In the genomic region with DNA sequence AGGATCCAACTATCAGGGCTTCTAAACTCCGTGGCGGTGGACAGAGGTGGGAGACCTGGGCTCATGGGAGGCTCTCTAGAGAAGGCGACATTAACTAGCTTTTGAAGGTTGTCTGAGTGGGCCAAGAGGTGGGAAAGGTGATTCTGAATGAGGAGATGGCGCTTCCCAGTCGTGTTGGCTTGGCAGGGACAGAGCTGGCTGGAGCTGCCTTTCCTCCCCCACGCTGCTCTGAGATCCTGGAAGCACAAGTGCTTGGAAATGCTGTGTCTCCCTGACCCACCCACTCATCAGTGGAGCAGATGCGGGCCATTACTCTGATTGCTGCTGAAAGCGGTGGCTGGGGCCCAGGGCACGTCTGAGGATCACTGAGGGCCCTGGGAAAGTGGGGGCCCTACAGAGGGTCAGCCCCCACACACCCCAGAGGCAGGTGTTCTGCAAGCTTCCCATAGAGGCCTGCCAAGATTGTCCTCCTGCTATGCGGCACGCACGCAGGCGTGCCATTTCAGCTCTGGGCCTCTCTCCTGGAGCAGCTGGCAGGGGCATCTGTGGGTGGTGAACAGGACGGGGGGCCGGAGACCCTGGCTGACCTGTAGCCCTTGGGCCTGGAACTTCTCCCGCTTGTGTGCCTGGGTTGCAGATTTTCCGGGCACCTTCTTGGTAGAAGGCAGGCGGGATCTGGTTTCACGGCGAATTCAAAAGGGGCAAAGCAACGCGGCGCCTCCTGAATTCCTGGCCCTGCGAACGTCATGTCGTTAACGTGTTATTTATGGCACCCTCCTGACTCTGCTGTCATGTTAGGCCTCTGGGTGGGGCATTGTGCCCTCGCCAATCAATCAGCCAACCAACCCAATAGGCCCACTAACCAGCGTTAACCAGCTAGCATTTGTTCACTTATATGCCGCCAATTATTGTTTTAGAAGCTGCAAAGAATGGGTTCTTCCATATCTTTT, we compare ENCODE assay signal across 1 cellular context.
TF ChIP-seq lines count a peak whose summit lies in the region.

No MANE protein-coding gene starts in this region.

TF ChIP-seq in H1, 55 proteins besides CTCF, POLR2A, EP300 and RAD21 (continued from another document):
- TF ChIP-seq CHD7 (IDR thresholded peaks at IDR 0.05; ENCODE audit: insufficient replicate concordance, low read length): no peak
- no peak for TF ChIP-seq POU5F1 (IDR thresholded peaks at IDR 0.05; ENCODE audit: low read depth, low read length)
- TF ChIP-seq SP2 (IDR thresholded peaks at IDR 0.05; ENCODE audit: low read length): no peak
- TF ChIP-seq BACH1 (IDR thresholded peaks at IDR 0.05; ENCODE audit: low read length): no peak
- no peak for TF ChIP-seq EZH2 (IDR thresholded peaks at IDR 0.05; ENCODE audit: low read depth, low read length, severe bottlenecking)
- TF ChIP-seq GABPA (IDR thresholded peaks at IDR 0.05; ENCODE audit: borderline replicate concordance, insufficient read depth, low read length): no peak
- TF ChIP-seq SIN3A (conservative IDR thresholded peaks at IDR 0.05 in 1 of 2, IDR thresholded peaks at IDR 0.05 in 1 of 2; ENCODE audit: low read depth in 1 of 2, low read length in 2 of 2): no peak
- no peak for TF ChIP-seq CBX5 (IDR thresholded peaks at IDR 0.05; ENCODE audit: low read depth, low read length)
- no peak for TF ChIP-seq GTF2F1 (IDR thresholded peaks at IDR 0.05; ENCODE audit: borderline replicate concordance, low read depth, low read length)
- TF ChIP-seq BRCA1 (IDR thresholded peaks at IDR 0.05; ENCODE audit: low read depth, low read length): no peak
- TF ChIP-seq POLR2AphosphoS5 (IDR thresholded peaks at IDR 0.05; ENCODE audit: low read depth, low read length): no peak
- TF ChIP-seq KDM5A (IDR thresholded peaks at IDR 0.05; ENCODE audit: low read length): no peak
- no peak for TF ChIP-seq JUND (IDR thresholded peaks at IDR 0.05; ENCODE audit: low read length)
